10 cellular contexts compared by ENCODE assay signal in genomic region chr2:147829106-147829505, GRCh38. TPM values are rescaled to one million over a fixed set of nuclear protein-coding genes. Genes with fewer than 3 reads are reported as not detected.
A peak's percentile ranks its signal among the peaks of the same experiment; 100 is the strongest.
DNase-seq lines count a peak whose midpoint lies in the region; ATAC-seq and TF ChIP-seq lines count a peak whose summit lies in the region.
"Had no signal": no experiment of that assay in that cellular context is flagged by ENCODE, and none has a peak within 500 bp of the region (broad histone marks: within the 10 kb centered on the region; RNA-seq: fewer than 3 reads in every experiment).

No MANE protein-coding gene starts in this region.

- no peaks in the 10 kb centered on the region for H3K9me3 ChIP-seq in fibroblast of lung (ENCODE audit: control insufficient read depth, insufficient read depth, low read depth, low read length)
- H3K9me3 ChIP-seq: upper lobe of left lung had no signal

- no peak for ATAC-seq in GM21825 (IDR thresholded peaks at IDR 0.05; ENCODE audit: unreplicated experiment)
- no peak for ATAC-seq in HG02642 (IDR thresholded peaks at IDR 0.05; ENCODE audit: poor library complexity, unreplicated experiment)
- ATAC-seq: activated CD8-positive, alpha-beta T cell treated with anti-CD3 and anti-CD28 coated beads for 36 hours had no signal

- no peak overlapping the region for H3K4me2 ChIP-seq in fibroblast of lung (ENCODE audit: extremely low read depth, insufficient read depth, low read length)

- DNase-seq in GM04504 (ENCODE audit: low read depth) (peak; percentile 54), OCI-M1 (lab: John Stamatoyannopoulos, UW) (peak; percentile 83), fibroblast of lung (ENCODE audit: low read depth in 2 of 2) (peak; percentile 77 to 95), nucleus accumbens (lab: John Stamatoyannopoulos, UW) (no peak), NCI-H2107 treated with DMSO at 0.1 percent for 48 hours (lab: John Stamatoyannopoulos, UW; ENCODE audit: unreplicated experiment) (no peak)
- DNase-seq: activated CD8-positive, alpha-beta T cell treated with anti-CD3 and anti-CD28 coated beads for 36 hours; upper lobe of left lung had no signal

- peaks cover 4% of the 10 kb centered on the region for H3K4me1 ChIP-seq in ACC112 (ENCODE audit: control insufficient read depth, insufficient read depth, low read length, unreplicated experiment)
- no peaks in the 10 kb centered on the region for H3K4me1 ChIP-seq in fibroblast of lung (ENCODE audit: control insufficient read depth, extremely low read depth, insufficient read depth, low read length)
- H3K4me1 ChIP-seq: upper lobe of left lung had no signal

- H3K79me2 ChIP-seq in ACC112 (ENCODE audit: control insufficient read depth, insufficient read depth, low read length, unreplicated experiment) = no peaks in the 10 kb centered on the region
- H3K79me2 ChIP-seq in fibroblast of lung (ENCODE audit: control insufficient read depth, insufficient read depth, low read length) = no peaks in the 10 kb centered on the region

- H3K27ac ChIP-seq in ACC112 (ENCODE audit: low read depth, low read length) (peak overlapping the region; percentile 50), fibroblast of lung (ENCODE audit: insufficient read depth, low read length) (peak overlapping the region; percentile 11)
- H3K27ac ChIP-seq: upper lobe of left lung had no signal

- no peaks in the 10 kb centered on the region for H3K36me3 ChIP-seq in ACC112 (ENCODE audit: insufficient read depth, low read length)
- H3K36me3 ChIP-seq in fibroblast of lung (ENCODE audit: control insufficient read depth, insufficient read depth, low read length) = no peaks in the 10 kb centered on the region
- H3K36me3 ChIP-seq: upper lobe of left lung had no signal

- H3K27me3 ChIP-seq in ACC112 (ENCODE audit: insufficient read depth, low read length) (no peaks in the 10 kb centered on the region), fibroblast of lung (ENCODE audit: control insufficient read depth, insufficient read depth, low read length) (no peaks in the 10 kb centered on the region)
- H3K27me3 ChIP-seq: upper lobe of left lung had no signal

- H3K9ac ChIP-seq in fibroblast of lung (ENCODE audit: insufficient read depth, low read length) = no peak overlapping the region

- H2AFZ ChIP-seq in ACC112 (ENCODE audit: low read length, unreplicated experiment) (peak overlapping the region; percentile 32), fibroblast of lung (ENCODE audit: low read length) (no peak overlapping the region)

- H3K4me3 ChIP-seq in ACC112 (ENCODE audit: low read depth, low read length) (no peak overlapping the region), fibroblast of lung (replicated peaks in 1 of 4; ENCODE audit: control extremely low read depth in 1 of 4, insufficient read depth in 1 of 4, low read depth in 3 of 4, low read length in 4 of 4) (no peak overlapping the region)
- H3K4me3 ChIP-seq: upper lobe of left lung had no signal

- no peaks in the 10 kb centered on the region for H4K20me1 ChIP-seq in fibroblast of lung (ENCODE audit: control insufficient read depth, extremely low read depth, insufficient read depth, low read length)

- no peak for TF ChIP-seq CTCF in fibroblast of lung (conservative IDR thresholded peaks at IDR 0.05 in 1 of 2, IDR thresholded peaks at IDR 0.05 in 1 of 2; ENCODE audit: low read depth in 1 of 2, low read length in 2 of 2)

RNA-seq across cellular contexts. Expression of gene ACVR2A, which starts 15.7 kb away (rescaled TPM):
- 8.9 and 29.3 TPM in 2 replicates for total RNA-seq in fibroblast of lung
- 8.0 and 9.8 TPM in 2 replicates for polyA plus RNA-seq in fibroblast of lung
- polyA plus RNA-seq in fibroblast of lung (2012) = 6.0 and 7.0 TPM in 2 replicates
- 1.9 and 3.8 TPM in 2 replicates for polyA minus RNA-seq in fibroblast of lung (ENCODE audit: low replicate concordance)

Comparison
In these comparisons a context has a peak if more than half of its experiments do, and no peak if none do; other contexts are left out.
1. DNase-seq: peak in GM04504 (single experiment), OCI-M1 (single experiment) and fibroblast of lung (2 of 2); none in nucleus accumbens (0 of 56) and NCI-H2107 treated with DMSO at 0.1 percent for 48 hours (single experiment).